In the genomic region with DNA sequence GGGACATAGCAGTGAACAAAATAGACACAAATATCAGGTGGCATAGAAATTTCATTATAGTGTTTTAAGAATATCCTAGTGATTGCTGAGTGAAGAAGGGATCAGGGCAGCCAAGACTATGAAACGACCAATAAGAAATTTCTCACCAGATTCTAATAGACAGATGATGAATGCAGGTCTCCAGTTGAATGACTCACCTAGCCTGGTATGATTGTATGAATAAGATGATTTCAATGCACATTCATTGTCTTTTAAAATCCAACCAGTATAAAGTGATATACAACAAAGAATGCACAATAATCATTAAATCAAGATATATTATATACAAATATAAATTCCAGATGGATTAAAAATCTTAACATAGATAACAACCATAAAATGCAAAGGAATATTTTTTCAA, we compare ENCODE assay signal across 31 cellular contexts.
DNase-seq lines count a peak whose midpoint lies in the region; ATAC-seq, FAIRE-seq and TF ChIP-seq lines count a peak whose summit lies in the region.
"Had no signal": no experiment of that assay in that cellular context is flagged by ENCODE, and none has a peak within 500 bp of the region (broad histone marks: within the 10 kb centered on the region; RNA-seq: fewer than 3 reads in every experiment).

No MANE protein-coding gene starts in this region.

- no peak overlapping the region for H3K9ac ChIP-seq in GM23248
- no peak overlapping the region for H3K9ac ChIP-seq in endothelial cell of umbilical vein (replicated peaks; ENCODE audit: extremely low read depth, insufficient read depth, low read length)

- TF ChIP-seq CTCF in endothelial cell of umbilical vein (IDR thresholded peaks at IDR 0.05; ENCODE audit: extremely low read depth in 1 of 2, insufficient read depth in 1 of 2, low read depth in 1 of 2, low read length in 2 of 2), result no peak

- no peaks in the 10 kb centered on the region for H3K9me1 ChIP-seq in endothelial cell of umbilical vein (replicated peaks; ENCODE audit: control insufficient read depth, extremely low read depth, insufficient read depth, low read length)

- 19 to 27% methylated on average over 1 of the region's 1 CpG for WGBS in GM23248 (ENCODE audit: low coverage in 1 of 2, low lambda C conversion rate in 2 of 2, missing lambda C conversion rate in 2 of 2), 2 experiments

- no peak overlapping the region for H3K4me3 ChIP-seq in GM23248
- H3K4me3 ChIP-seq in endothelial cell of umbilical vein (replicated peaks in 1 of 3; ENCODE audit: insufficient read depth in 1 of 3, low read depth in 1 of 3, low read length in 3 of 3), result no peak overlapping the region
- H3K4me3 ChIP-seq: GM23338, psoas muscle, sigmoid colon, tibial nerve had no signal

- dilution Hi-C loops in endothelial cell of umbilical vein (cut with MboI; ENCODE audit: extremely low pct_ligation_motif_present, low sequenced_read_pairs), result no loop called here

- ATAC-seq in GM21367 (IDR thresholded peaks at IDR 0.05; ENCODE audit: unreplicated experiment), result no peak
- ATAC-seq: activated CD8-positive, alpha-beta T cell treated with anti-CD3 and anti-CD28 coated beads, Interleukin-2, amount 10 ng/mL, durations not matched to agents 7 days and 5 days; GM23338; psoas muscle had no signal

- no TSS peak for BruUV-seq in endothelial cell of umbilical vein (replicated peaks; lab: Mats Ljungman, UMichigan)

- DNase-seq in GM23248, result peak; percentile 60
- peak; percentile 8 for DNase-seq in RCC 7860 (ENCODE audit: low spot score)
- no peak for DNase-seq in endothelial cell of umbilical vein (ENCODE audit: low read depth, low spot score)
- DNase-seq in germinal center (ENCODE audit: low spot score), result no peak
- DNase-seq in activated gamma-delta T cell treated with Interleukin-2 at 50 U/mL for 16 hours, result no peak
- DNase-seq in activated gamma-delta T cell (lab: John Stamatoyannopoulos, UW), result no peak
- DNase-seq: activated CD4-positive, alpha-beta T cell treated with anti-CD3 and anti-CD28 coated beads for 4 hours; activated CD8-positive, alpha-beta T cell treated with anti-CD3 and anti-CD28 coated beads, Interleukin-2, amount 10 ng/mL, durations not matched to agents 7 days and 5 days; activated T-cell treated with anti-CD3 and anti-CD28 coated beads for 4 hours; anterior cingulate cortex; C1 segment of cervical spinal cord; GF-D8; HFFc6; islet precursor cell; KBM-7; naive B cell; NCI-H1417; NCI-H2029; NCI-H524 treated with DMSO at 0.1 percent for 48 hours; OCI-M1; psoas muscle; Right ventricle myocardium superior; sigmoid colon; stimulated activated CD4-positive, alpha-beta T cell treated with anti-CD3 and anti-CD28 coated beads, Interleukin-4, amount 100 ng/mL, for 4 hours; WERI-Rb-1 had no signal

- intact Hi-C loops in endothelial cell of umbilical vein (cut with micrococcal nuclease), result loop anchor here (5.0 kb wide), 1 partner anchor 50 kb away; no protein-coding TSS in a partner anchor

- H3K4me2 ChIP-seq in GM23248 (ENCODE audit: unreplicated experiment) (no peak overlapping the region), endothelial cell of umbilical vein (ENCODE audit: insufficient read depth, low read length) (no peak overlapping the region)
- H3K4me2 ChIP-seq: GM23338 had no signal

- FAIRE-seq in RCC 7860 (lab: Jason Lieb, UNC) (peak; percentile 27), endothelial cell of umbilical vein (lab: Jason Lieb, UNC) (no peak)
- FAIRE-seq: colon, HTR-8/SVneo had no signal

- H3K79me2 ChIP-seq in GM23248 (ENCODE audit: insufficient read depth) (no peaks in the 10 kb centered on the region), endothelial cell of umbilical vein (ENCODE audit: control insufficient read depth, insufficient read depth, low read length) (no peaks in the 10 kb centered on the region)

- H2AFZ ChIP-seq in GM23248 (no peak overlapping the region), endothelial cell of umbilical vein (ENCODE audit: low read depth, low read length) (no peak overlapping the region)
- H2AFZ ChIP-seq: GM23338 had no signal

- H3K27me3 ChIP-seq in GM23248 (replicated peaks; ENCODE audit: insufficient read depth) (no peaks in the 10 kb centered on the region), endothelial cell of umbilical vein (ENCODE audit: control insufficient read depth in 2 of 2, insufficient read depth in 2 of 2, low read length in 2 of 2) (no peaks in the 10 kb centered on the region)
- H3K27me3 ChIP-seq: sigmoid colon, tibial nerve had no signal

- in situ Hi-C loops in GM23248 (cut with MboI), result no loop called here

- H3K9me3 ChIP-seq in GM23248 (ENCODE audit: low read depth) (no peaks in the 10 kb centered on the region), endothelial cell of umbilical vein (replicated peaks; ENCODE audit: control insufficient read depth, insufficient read depth, low read length) (no peaks in the 10 kb centered on the region)

- H3K4me1 ChIP-seq in GM23248 (ENCODE audit: insufficient read depth) (peaks cover 12% of the 10 kb centered on the region), endothelial cell of umbilical vein (ENCODE audit: control insufficient read depth, extremely low read depth, insufficient read depth, low read length) (no peaks in the 10 kb centered on the region)
- H3K4me1 ChIP-seq: psoas muscle, tibial nerve had no signal

- H3K27ac ChIP-seq in GM23248 (no peak overlapping the region), endothelial cell of umbilical vein (ENCODE audit: insufficient read depth, low read depth, low read length) (no peak overlapping the region)
- H3K27ac ChIP-seq: epithelial cell of prostate, psoas muscle, sigmoid colon, tibial nerve, WERI-Rb-1 had no signal

- POLR2A ChIA-PET in endothelial cell of umbilical vein (lab: Charles Lee), result no interaction called here

- H4K20me1 ChIP-seq in GM23248 (ENCODE audit: insufficient read depth) (no peaks in the 10 kb centered on the region), endothelial cell of umbilical vein (replicated peaks; ENCODE audit: control insufficient read depth, extremely low read depth, insufficient read depth, low read length) (no peaks in the 10 kb centered on the region)

- H3K36me3 ChIP-seq in GM23248 (ENCODE audit: low read depth) (no peaks in the 10 kb centered on the region), endothelial cell of umbilical vein (ENCODE audit: control insufficient read depth in 2 of 2, extremely low read depth in 1 of 2, insufficient read depth in 2 of 2, low read length in 2 of 2) (no peaks in the 10 kb centered on the region)
- H3K36me3 ChIP-seq: sigmoid colon, tibial nerve, WERI-Rb-1 had no signal

- H3K9me2 ChIP-seq in GM23248 (ENCODE audit: insufficient read depth), result no peaks in the 10 kb centered on the region

- no peaks in the 10 kb centered on the region; the same call in 1 of the 2 replicates for H3F3A ChIP-seq in GM23248 (ENCODE audit: insufficient read depth)

- CTCF ChIA-PET in endothelial cell of umbilical vein (lab: Charles Lee), result no interaction called here

- TF ChIP-seq POLR2A in endothelial cell of umbilical vein (IDR thresholded peaks at IDR 0.05; ENCODE audit: low read depth, low read length), result no peak

TF ChIP-seq in endothelial cell of umbilical vein, 7 proteins besides CTCF, POLR2A, EP300 and RAD21:
- TF ChIP-seq GATA2 (IDR thresholded peaks at IDR 0.05; ENCODE audit: insufficient read depth, insufficient read length, low read depth, low read length), result no peak
- TF ChIP-seq FOS (IDR thresholded peaks at IDR 0.05; ENCODE audit: borderline replicate concordance, insufficient read depth, low read length), result peak; percentile 8
TF ChIP-seq in endothelial cell of umbilical vein: peak in this region for 1.

Comparison
In these comparisons a context has a peak if more than half of its experiments do, and no peak if none do; other contexts are left out.
1. DNase-seq: peak in GM23248 (single experiment) and RCC 7860 (single experiment); none in endothelial cell of umbilical vein (single experiment), germinal center (single experiment), activated gamma-delta T cell treated with Interleukin-2 at 50 U/mL for 16 hours (single experiment) and activated gamma-delta T cell (single experiment).